ENCODE assay signal across 8 cellular contexts in genomic region chr9:113220467-113221002, GRCh38. TPM values are rescaled to one million over a fixed set of nuclear protein-coding genes. Genes with fewer than 3 reads are reported as not detected.
A peak's percentile ranks its signal among the peaks of the same experiment; 100 is the strongest.
DNase-seq lines count a peak whose midpoint lies in the region; ATAC-seq and TF ChIP-seq lines count a peak whose summit lies in the region.

No MANE protein-coding gene starts in this region.

- H3K36me3 Mint-ChIP-seq in chondrocyte (ENCODE audit: low read depth) = peaks cover 2% of the 10 kb centered on the region

- H3K36me3 ChIP-seq in muscle layer of duodenum (ENCODE audit: control insufficient read depth in 1 of 2, insufficient read depth in 2 of 2, low read length in 2 of 2) = peaks cover 5 to 11% of the 10 kb centered on the region in 2 donors

- peaks cover 47% of the 10 kb centered on the region for H3K4me1 Mint-ChIP-seq in chondrocyte (ENCODE audit: low read depth)

- DNase-seq in EH (ENCODE audit: low read depth) (peak; percentile 27), M059J (ENCODE audit: low read depth) (peak; percentile 36), chondrocyte (ENCODE audit: low spot score) (no peak), retina (no peak), NCI-H2029 (lab: John Stamatoyannopoulos, UW) (no peak)

- no peaks in the 10 kb centered on the region for H3K9me3 Mint-ChIP-seq in chondrocyte (ENCODE audit: low read depth)

- H3K4me3 ChIP-seq in muscle layer of duodenum (ENCODE audit: low read depth in 1 of 2, low read length in 2 of 2) = peak overlapping the region; percentile 94 to 99

- peak overlapping the region; percentile 93 for H3K27ac ChIP-seq in muscle layer of duodenum (ENCODE audit: low read length)

- peak overlapping the region; percentile 98 for H3K27ac Mint-ChIP-seq in chondrocyte (ENCODE audit: unreplicated experiment)

- no peak for TF ChIP-seq CTCF in chondrocyte (IDR thresholded peaks at IDR 0.05)

- H3K4me3 Mint-ChIP-seq in chondrocyte (ENCODE audit: unreplicated experiment) = peak overlapping the region; percentile 91

- H3K9me3 ChIP-seq in muscle layer of duodenum (ENCODE audit: control insufficient read depth in 1 of 2, low read length in 2 of 2) = no peaks in the 10 kb centered on the region

- H3K4me1 ChIP-seq in muscle layer of duodenum (ENCODE audit: control insufficient read depth in 1 of 2, insufficient read depth in 2 of 2, low read length in 2 of 2) = peaks cover 19 to 32% of the 10 kb centered on the region in 2 donors

- H3K27me3 ChIP-seq in muscle layer of duodenum (ENCODE audit: low read depth, low read length) = no peaks in the 10 kb centered on the region

- ATAC-seq in HG03442 (IDR thresholded peaks at IDR 0.05; ENCODE audit: unreplicated experiment) (no peak), HG03354 (IDR thresholded peaks at IDR 0.05; ENCODE audit: poor library complexity, severe bottlenecking, unreplicated experiment) (no peak)

- no peaks in the 10 kb centered on the region for H3K27me3 Mint-ChIP-seq in chondrocyte (ENCODE audit: low read depth)

RNA-seq across cellular contexts. Expression of gene FKBP15, which starts 0.5 kb away (rescaled TPM):
- total RNA-seq in M059J (2014; rRNA removed; shearing (Covaris generic)) = 27.2 and 36.8 TPM in 2 replicates
- total RNA-seq in chondrocyte = 26.0 to 33.6 TPM (median 27.6 TPM) in 3 replicates

RNA-seq across cellular contexts. Expression of gene SLC31A1, which starts 0.8 kb away (rescaled TPM):
- 21.4 and 34.0 TPM in 2 replicates for total RNA-seq in M059J (2014; rRNA removed; shearing (Covaris generic))
- 30.9 to 39.6 TPM (median 38.6 TPM) in 3 replicates for total RNA-seq in chondrocyte

RNA-seq across cellular contexts. Expression of gene CDC26, which starts 54.8 kb away (rescaled TPM):
- total RNA-seq in M059J (2014; rRNA removed; shearing (Covaris generic)) = 72.0 and 80.5 TPM in 2 replicates
- 18.8 to 25.4 TPM (median 20.1 TPM) in 3 replicates for total RNA-seq in chondrocyte

RNA-seq across cellular contexts. Expression of gene PRPF4, which starts 54.9 kb away (rescaled TPM):
- total RNA-seq in M059J (2014; rRNA removed; shearing (Covaris generic)) = 50.8 and 61.0 TPM in 2 replicates
- total RNA-seq in chondrocyte = 18.2 to 23.7 TPM (median 20.8 TPM) in 3 replicates

Comparison
In these comparisons a context has a peak if more than half of its experiments do, and no peak if none do; other contexts are left out.
1. DNase-seq: peak in EH (single experiment) and M059J (single experiment); none in chondrocyte (single experiment), retina (single experiment) and NCI-H2029 (single experiment).